Comparison of ENCODE assay signal across 33 cellular contexts in the genomic region with DNA sequence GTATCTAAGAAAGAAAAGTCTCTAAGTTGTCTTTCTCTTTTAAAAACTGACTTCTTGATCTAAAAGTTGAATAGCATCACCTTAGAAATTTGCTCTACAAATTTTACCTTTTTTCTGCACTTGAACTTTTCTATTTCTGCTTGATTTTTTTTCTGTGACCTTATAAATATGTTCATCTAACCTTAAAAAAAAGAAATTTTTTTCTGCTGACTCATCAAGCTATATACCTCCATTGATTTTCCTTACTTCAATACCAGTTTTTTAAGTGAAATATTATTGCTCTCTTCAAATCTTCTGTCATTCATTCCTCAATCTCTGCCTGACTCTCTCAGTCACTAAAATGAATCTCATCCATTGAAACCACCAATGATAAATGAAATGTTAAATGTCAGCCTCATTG.
"Had no signal": no experiment of that assay in that cellular context is flagged by ENCODE, and none has a peak within 500 bp of the region (broad histone marks: within the 10 kb centered on the region; RNA-seq: fewer than 3 reads in every experiment).

No MANE protein-coding gene starts in this region.

- H3K36me3 Mint-ChIP-seq: activated naive CD8-positive, alpha-beta T cell had no signal

- FAIRE-seq: astrocyte, bronchial epithelial cell, frontal cortex had no signal

- ATAC-seq: activated CD4-positive, CD25-positive, alpha-beta regulatory T cell treated with anti-CD3 and anti-CD28 coated beads, Interleukin-2, amount 50 U/mL, for 24 hours; activated CD8-positive, alpha-beta T cell treated with anti-CD3 and anti-CD28 coated beads for 36 hours; activated T-cell treated with anti-CD3 and anti-CD28 coated beads, Interleukin-2, amount 50 U/mL, for 4 hours; activated T-helper 17 cell treated with anti-CD3 and anti-CD28 coated beads, Interleukin-2, amount 50 U/mL, for 72 hours; esophagus mucosa; T-helper 17 cell had no signal

- DNase-seq: activated B cell treated with CpG ODN at 0.5 μM for 24 hours; activated CD4-positive, alpha-beta T cell treated with anti-CD3 and anti-CD28 coated beads for 48 hours; activated CD4-positive, alpha-beta T cell treated with anti-CD3 and anti-CD28 coated beads, Interleukin-2, amount 50 U/mL, for 1 hour; activated CD4-positive, alpha-beta T cell treated with anti-CD3 and anti-CD28 coated beads, Interleukin-2, amount 50 U/mL, for 48 hours; activated CD8-positive, alpha-beta memory T cell treated with anti-CD3 and anti-CD28 coated beads for 24 hours; activated CD8-positive, alpha-beta T cell treated with anti-CD3 and anti-CD28 coated beads for 36 hours; activated effector memory CD4-positive, alpha-beta T cell treated with Interleukin-2 at 50 U/mL for 16 hours; activated gamma-delta T cell treated with Interleukin-2 at 50 U/mL for 16 hours; activated naive CD4-positive, alpha-beta T cell treated with anti-CD3 and anti-CD28 coated beads, Interleukin-2, amount 50 U/mL, for 16 hours; activated naive CD4-positive, alpha-beta T cell treated with Interleukin-2 at 50 U/mL for 16 hours; activated T-cell treated with anti-CD3 and anti-CD28 coated beads, Interleukin-2, amount 50 U/mL, for 4 hours; amniotic stem cell; anterior cingulate cortex; brain microvascular endothelial cell; dorsolateral prefrontal cortex; effector memory CD4-positive, alpha-beta T cell; endodermal cell; foreskin fibroblast; head of caudate nucleus; T-helper 17 cell; T1000; WERI-Rb-1 had no signal

- H3K36me3 ChIP-seq: brain microvascular endothelial cell, WERI-Rb-1 had no signal

- H3K4me3 Mint-ChIP-seq: activated B cell treated with CpG ODN at 0.5 μM for 24 hours; activated CD8-positive, alpha-beta T cell treated with anti-CD3 and anti-CD28 coated beads for 36 hours; activated naive CD8-positive, alpha-beta T cell; activated T-cell treated with anti-CD3 and anti-CD28 coated beads, Interleukin-2, amount 50 U/mL, for 4 hours; activated T-helper 17 cell treated with anti-CD3 and anti-CD28 coated beads, Interleukin-2, amount 50 U/mL, for 72 hours; central memory CD8-positive, alpha-beta T cell; dendritic cell treated with granulocyte-macrophage colony-stimulating factor and Interleukin-4, amounts not matched to agents 40 ng/mL and 50 ng/mL, for 4 days; endodermal cell; T-helper 17 cell; T-helper 2 cell treated with Interferon-gamma antibody and Interleukin-4, amounts not matched to agents 5 μg/mL and 100 μg/mL, for 36 hours had no signal

- H3K9me3 Mint-ChIP-seq: endodermal cell had no signal

- H3K27me3 ChIP-seq: brain microvascular endothelial cell, dorsolateral prefrontal cortex had no signal

- H3K27ac ChIP-seq: brain microvascular endothelial cell, coronary artery, dorsolateral prefrontal cortex, WERI-Rb-1 had no signal

- H3K27me3 Mint-ChIP-seq: activated B cell treated with CpG ODN at 0.5 μM for 24 hours; activated CD8-positive, alpha-beta T cell treated with anti-CD3 and anti-CD28 coated beads for 36 hours; activated naive CD8-positive, alpha-beta T cell; activated T-helper 17 cell treated with anti-CD3 and anti-CD28 coated beads, Interleukin-2, amount 50 U/mL, for 72 hours; central memory CD8-positive, alpha-beta T cell; dendritic cell treated with granulocyte-macrophage colony-stimulating factor and Interleukin-4, amounts not matched to agents 40 ng/mL and 50 ng/mL, for 4 days; T-helper 17 cell had no signal

- H3K4me1 Mint-ChIP-seq: activated B cell treated with CpG ODN at 0.5 μM for 24 hours; activated T-helper 17 cell treated with anti-CD3 and anti-CD28 coated beads, Interleukin-2, amount 50 U/mL, for 72 hours; central memory CD8-positive, alpha-beta T cell; T-helper 17 cell had no signal

- H3K4me3 ChIP-seq: coronary artery, dorsolateral prefrontal cortex had no signal

- H3K27ac Mint-ChIP-seq: activated B cell treated with CpG ODN at 0.5 μM for 24 hours; activated CD8-positive, alpha-beta T cell treated with anti-CD3 and anti-CD28 coated beads for 36 hours; activated naive CD8-positive, alpha-beta T cell; activated T-helper 17 cell treated with anti-CD3 and anti-CD28 coated beads, Interleukin-2, amount 50 U/mL, for 72 hours; dendritic cell treated with granulocyte-macrophage colony-stimulating factor and Interleukin-4, amounts not matched to agents 40 ng/mL and 50 ng/mL, for 4 days; endodermal cell; T-helper 17 cell; T-helper 2 cell treated with Interferon-gamma antibody and Interleukin-4, amounts not matched to agents 5 μg/mL and 100 μg/mL, for 36 hours had no signal
